1 cellular context compared by ENCODE assay signal in the genomic region with DNA sequence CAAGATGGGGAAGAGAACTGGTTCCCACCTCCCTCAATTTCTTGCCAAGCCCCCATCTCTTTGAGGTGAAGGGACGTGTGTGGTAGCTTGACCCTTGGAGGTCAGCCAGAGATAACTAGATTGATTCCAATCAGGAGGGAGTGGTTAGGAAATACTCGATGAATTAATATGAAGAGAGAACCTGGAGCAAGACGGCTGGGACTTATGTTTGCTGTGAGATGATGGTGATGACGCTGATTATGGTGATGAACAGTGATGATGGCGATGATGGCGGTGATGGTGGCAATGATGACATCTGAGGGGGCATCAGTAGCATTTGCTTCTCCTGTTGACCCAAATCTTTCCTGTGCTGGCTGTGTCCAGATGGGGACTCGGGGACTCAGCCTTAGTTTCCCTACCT.
TF ChIP-seq lines count a peak whose summit lies in the region.

No MANE protein-coding gene starts in this region.

TF ChIP-seq in HepG2, 621 proteins besides CTCF, POLR2A, EP300 and RAD21:
- TF ChIP-seq CREB1 (IDR thresholded peaks at IDR 0.05), result 0 out of 2 replicates have a peak, but pooled peaks have one; percentile 59
- TF ChIP-seq CREB1 (CRISPR knock-in tag; IDR thresholded peaks at IDR 0.05), result no peak
- no peak for TF ChIP-seq ZNF607 (CRISPR knock-in tag; IDR thresholded peaks at IDR 0.05; ENCODE audit: borderline replicate concordance)
